Comparison of ENCODE assay signal across 11 cellular contexts in genomic region chr10:93475871-93476270, GRCh38. TPM values are rescaled to one million over a fixed set of nuclear protein-coding genes. Genes with fewer than 3 reads are reported as not detected.
A peak's percentile ranks its signal among the peaks of the same experiment; 100 is the strongest.
DNase-seq lines count a peak whose midpoint lies in the region; ATAC-seq and TF ChIP-seq lines count a peak whose summit lies in the region.
"Had no signal": no experiment of that assay in that cellular context is flagged by ENCODE, and none has a peak within 500 bp of the region (broad histone marks: within the 10 kb centered on the region; RNA-seq: fewer than 3 reads in every experiment).

No MANE protein-coding gene starts in this region.

- H2AFZ ChIP-seq in ACC112 (ENCODE audit: low read length, unreplicated experiment) (no peak overlapping the region), mesenchymal stem cell (ENCODE audit: low read depth, low read length) (no peak overlapping the region)

- no peak for TF ChIP-seq CTCF in MCF 10A (IDR thresholded peaks at IDR 0.05; ENCODE audit: unreplicated experiment)

- WGBS in mesenchymal stem cell, result 50% methylated on average over 1 of the region's 2 CpGs

- H2AK5ac ChIP-seq in mesenchymal stem cell (ENCODE audit: low read length, severe bottlenecking), result peak overlapping the region; percentile 74

- H3K4ac ChIP-seq in mesenchymal stem cell (ENCODE audit: low read depth in 1 of 2, low read length in 2 of 2), result peak overlapping the region in 1 of 2 experiments; percentile 59

- in situ Hi-C loops in KBM-7 (cut with MboI; ENCODE audit: low pct_unique_long_range_greater_than_20kb, low sequenced_read_pairs), result loop anchor here (10.0 kb wide), 1 partner anchor 91 kb away; no protein-coding TSS in a partner anchor

- H4K91ac ChIP-seq in mesenchymal stem cell (ENCODE audit: low read length), result no peak overlapping the region

- H3K79me2 ChIP-seq in ACC112 (ENCODE audit: control insufficient read depth, insufficient read depth, low read length, unreplicated experiment), result peaks cover 84% of the 10 kb centered on the region

- no TSS peak for BruUV-seq in MCF 10A (replicated peaks; lab: Mats Ljungman, UMichigan)

- H3K4me3 ChIP-seq in ACC112 (ENCODE audit: low read depth, low read length) (no peak overlapping the region), mesenchymal stem cell (ENCODE audit: insufficient read depth in 1 of 2, low read depth in 1 of 2, low read length in 2 of 2) (peak overlapping the region in 1 of 2 experiments; percentile 36)
- H3K4me3 ChIP-seq: adrenal gland had no signal

- H3K27ac ChIP-seq in ACC112 (ENCODE audit: low read depth, low read length), result peak overlapping the region; percentile 87
- peak overlapping the region; percentile 69 for H3K27ac ChIP-seq in mesenchymal stem cell (ENCODE audit: low read length, poor library complexity, severe bottlenecking)
- H3K27ac ChIP-seq: adrenal gland had no signal

- ATAC-seq in HG03354 (IDR thresholded peaks at IDR 0.05; ENCODE audit: poor library complexity, severe bottlenecking, unreplicated experiment), result no peak
- ATAC-seq: natural killer cell had no signal

- peak overlapping the region in 1 of 2 experiments; percentile 77 for H2BK12ac ChIP-seq in mesenchymal stem cell (ENCODE audit: low read length in 2 of 2)

- no peaks in the 10 kb centered on the region for H3K79me1 ChIP-seq in mesenchymal stem cell (replicated peaks; ENCODE audit: low read length, poor library complexity, severe bottlenecking)

- no peaks in the 10 kb centered on the region for H3K27me3 Mint-ChIP-seq in MCF 10A (ENCODE audit: insufficient read depth, unreplicated experiment)

- H4K8ac ChIP-seq in mesenchymal stem cell (ENCODE audit: low read length), result peak overlapping the region; percentile 45

- no peak overlapping the region for H3K4me2 ChIP-seq in mesenchymal stem cell (ENCODE audit: low read length, poor library complexity, severe bottlenecking)

- H3K9me3 ChIP-seq in mesenchymal stem cell (ENCODE audit: control insufficient read depth, low read length), result no peaks in the 10 kb centered on the region
- H3K9me3 ChIP-seq: adrenal gland had no signal

- H3K4me3 Mint-ChIP-seq in MCF 10A (ENCODE audit: unreplicated experiment), result peak overlapping the region; percentile 12
- H3K4me3 Mint-ChIP-seq: natural killer cell had no signal

- POLR2A ChIA-PET in MCF 10A (lab: Yijun Ruan, JAX), result interaction anchor here (0.7 to 31.9 kb wide), 6 partner anchors 21 to 99 kb away, joined by 4 to 2342 read pairs (median 9); no protein-coding TSS in a partner anchor

- peaks cover 53% of the 10 kb centered on the region for H3K4me1 Mint-ChIP-seq in MCF 10A (ENCODE audit: insufficient read depth, unreplicated experiment)
- H3K4me1 Mint-ChIP-seq: natural killer cell had no signal

- CTCF ChIA-PET in MCF 10A (lab: Yijun Ruan, JAX), result interaction anchor here (0.6 to 9.2 kb wide), 10 partner anchors 11 to 409 kb away, joined by 3 to 74 read pairs (median 4); no protein-coding TSS in a partner anchor

- peak overlapping the region; percentile 7 for H3K27ac Mint-ChIP-seq in MCF 10A (ENCODE audit: low read depth, unreplicated experiment)
- H3K27ac Mint-ChIP-seq: natural killer cell had no signal

- no peak overlapping the region for H2BK120ac ChIP-seq in mesenchymal stem cell (ENCODE audit: low read depth, low read length)

- H3K4me1 ChIP-seq in ACC112 (ENCODE audit: control insufficient read depth, insufficient read depth, low read length, unreplicated experiment) (peaks cover 74% of the 10 kb centered on the region), mesenchymal stem cell (ENCODE audit: control insufficient read depth, insufficient read depth, low read depth, low read length) (peaks cover 14% of the 10 kb centered on the region)

- H3K9ac ChIP-seq in mesenchymal stem cell (ENCODE audit: low read length), result peak overlapping the region; percentile 47

- no peak overlapping the region for H3K23ac ChIP-seq in mesenchymal stem cell (ENCODE audit: low read length in 2 of 2)

- H3K36me3 Mint-ChIP-seq in MCF 10A (ENCODE audit: insufficient read depth, unreplicated experiment), result peaks cover 32% of the 10 kb centered on the region
- H3K36me3 Mint-ChIP-seq: natural killer cell had no signal

- H2BK5ac ChIP-seq in mesenchymal stem cell (ENCODE audit: low read depth, low read length, poor library complexity, severe bottlenecking), result no peak overlapping the region

- H2BK15ac ChIP-seq in mesenchymal stem cell (ENCODE audit: low read depth, poor library complexity, severe bottlenecking), result no peak overlapping the region

- no peaks in the 10 kb centered on the region for H3K9me3 Mint-ChIP-seq in MCF 10A (ENCODE audit: unreplicated experiment)
- H3K9me3 Mint-ChIP-seq: natural killer cell had no signal

- intact Hi-C loops in MCF 10A (cut with micrococcal nuclease), result no loop called here

- no peaks in the 10 kb centered on the region for H3K27me3 ChIP-seq in ACC112 (ENCODE audit: insufficient read depth, low read length)
- H3K27me3 ChIP-seq in mesenchymal stem cell (ENCODE audit: control insufficient read depth in 1 of 2, insufficient read depth in 1 of 2, low read length in 2 of 2), result no peaks in the 10 kb centered on the region
- H3K27me3 ChIP-seq: adrenal gland had no signal

- H3K14ac ChIP-seq in mesenchymal stem cell (ENCODE audit: low read length in 2 of 2), result no peak overlapping the region

- peak overlapping the region in 1 of 2 experiments; percentile 72 for H3K18ac ChIP-seq in mesenchymal stem cell (ENCODE audit: low read depth in 1 of 2, low read length in 2 of 2)

- H3K36me3 ChIP-seq in ACC112 (ENCODE audit: insufficient read depth, low read length), result peaks cover 14% of the 10 kb centered on the region
- peaks cover 7 to 54% of the 10 kb centered on the region in 2 experiments for H3K36me3 ChIP-seq in mesenchymal stem cell (ENCODE audit: control insufficient read depth in 1 of 2, insufficient read depth in 2 of 2, low read depth in 1 of 2, low read length in 2 of 2)
- H3K36me3 ChIP-seq: adrenal gland had no signal

- DNase-seq in KBM-7 (peak; percentile 62), MCF 10A (ENCODE audit: unreplicated experiment) (peak; percentile 67), mesenchymal stem cell (peak; percentile 56), SHP77 treated with DMSO at 0.1 percent for 48 hours (lab: John Stamatoyannopoulos, UW) (no peak)
- no peak for DNase-seq in stimulated activated CD4-positive, alpha-beta T cell treated with anti-CD3 and anti-CD28 coated beads, Interleukin-2, amount 100 ng/mL, for 24 hours
- no peak for DNase-seq in activated T-cell treated with anti-CD3 and anti-CD28 coated beads, Interleukin-2, amount 50 U/mL, for 48 hours
- DNase-seq: natural killer cell; stimulated activated CD4-positive, alpha-beta T cell treated with anti-CD3 and anti-CD28 coated beads, Interleukin-4, amount 100 ng/mL, for 4 hours had no signal

RNA-seq across cellular contexts. Expression of gene MYOF, which starts 6.3 kb away (rescaled TPM):
- total RNA-seq in MCF 10A (2022), result 167 and 181 TPM in 2 replicates
- polyA plus RNA-seq in mesenchymal stem cell (2013, experiment 1 of 2), result 151 TPM
- 144 TPM for polyA plus RNA-seq in mesenchymal stem cell (2013, experiment 2 of 2)

RNA-seq across cellular contexts. Expression of gene CEP55, which starts 20.5 kb away (rescaled TPM):
- total RNA-seq in MCF 10A (2022), result 25.2 and 39.4 TPM in 2 replicates
- 8.3 TPM for polyA plus RNA-seq in mesenchymal stem cell (2013, experiment 1 of 2)
- 8.3 TPM for polyA plus RNA-seq in mesenchymal stem cell (2013, experiment 2 of 2)

Comparison
In these comparisons a context has a peak if more than half of its experiments do, and no peak if none do; other contexts are left out.
1. DNase-seq: peak in KBM-7 (single experiment), MCF 10A (single experiment) and mesenchymal stem cell (single experiment); none in stimulated activated CD4-positive, alpha-beta T cell treated with anti-CD3 and anti-CD28 coated beads, Interleukin-2, amount 100 ng/mL, for 24 hours (0 of 2), SHP77 treated with DMSO at 0.1 percent for 48 hours (single experiment) and activated T-cell treated with anti-CD3 and anti-CD28 coated beads, Interleukin-2, amount 50 U/mL, for 48 hours (0 of 2).